Comparison of ENCODE assay signal across 10 cellular contexts in the genomic region with DNA sequence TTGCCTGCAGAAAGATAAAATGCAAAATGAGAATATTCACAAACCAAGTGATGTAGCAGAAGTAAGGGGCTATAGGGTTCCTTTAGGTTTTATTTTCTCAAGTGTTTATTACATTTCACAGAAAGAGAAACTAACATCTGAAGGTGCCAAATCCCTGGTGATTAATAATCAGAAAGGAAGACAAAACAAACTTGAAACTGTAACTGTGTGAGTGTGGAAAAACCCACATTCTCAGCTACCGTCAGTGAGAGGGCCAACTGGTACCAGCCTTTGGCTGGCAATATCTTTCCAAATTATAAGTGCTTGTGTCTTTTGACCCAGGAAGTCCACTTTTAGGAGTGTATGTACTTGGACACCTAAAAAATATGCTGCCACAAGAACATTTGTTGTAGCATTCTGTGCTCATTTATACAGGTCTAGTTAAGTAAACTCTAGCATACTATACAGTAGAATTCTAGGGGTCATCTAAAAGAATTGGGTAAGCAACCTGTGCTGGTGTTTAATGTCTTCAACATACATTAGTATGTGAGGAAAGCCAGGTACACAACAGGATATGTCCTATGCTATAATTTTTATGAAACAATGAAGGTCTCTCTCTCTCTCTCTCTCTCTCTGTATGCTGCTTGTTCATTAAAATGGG. TPM values are rescaled to one million over a fixed set of nuclear protein-coding genes. Genes with fewer than 3 reads are reported as not detected.
A peak's percentile ranks its signal among the peaks of the same experiment; 100 is the strongest.
DNase-seq lines count a peak whose midpoint lies in the region; ATAC-seq, FAIRE-seq and TF ChIP-seq lines count a peak whose summit lies in the region.
"Had no signal": no experiment of that assay in that cellular context is flagged by ENCODE, and none has a peak within 500 bp of the region (broad histone marks: within the 10 kb centered on the region; RNA-seq: fewer than 3 reads in every experiment).

No MANE protein-coding gene starts in this region.

- H3K4me1 Mint-ChIP-seq in activated naive CD4-positive, alpha-beta T cell treated with anti-CD3 and anti-CD28 coated beads, Interleukin-2, amount 10 ng/mL, durations not matched to agents 7 days and 5 days = peaks cover 73% of the 10 kb centered on the region

- CTCF ChIA-PET in activated naive CD4-positive, alpha-beta T cell treated with anti-CD3 and anti-CD28 coated beads, Interleukin-2, amount 10 ng/mL, durations not matched to agents 7 days and 5 days (lab: Charles Lee) = interaction anchor here (1.5 to 7.0 kb wide), 2 partner anchors 8 to 14 kb away, joined by 3 to 53 read pairs; no protein-coding TSS in a partner anchor

- FAIRE-seq in GM18507 (lab: Jason Lieb, UNC) (peak; percentile 79), pancreas (lab: Jason Lieb, UNC) (no peak)

- H3K4me3 Mint-ChIP-seq in activated naive CD4-positive, alpha-beta T cell treated with anti-CD3 and anti-CD28 coated beads, Interleukin-2, amount 10 ng/mL, durations not matched to agents 7 days and 5 days = peak overlapping the region; percentile 5
- H3K4me3 Mint-ChIP-seq: activated B cell treated with CpG ODN at 0.5 μM for 24 hours had no signal

- TF ChIP-seq CTCF in pancreas (IDR thresholded peaks at IDR 0.05) = no peak

- H3K4me3 ChIP-seq in pancreas = no peak overlapping the region
- H3K4me3 ChIP-seq: heart right ventricle had no signal

- no peaks in the 10 kb centered on the region for H3K36me3 ChIP-seq in pancreas
- H3K36me3 ChIP-seq: heart right ventricle had no signal

- peaks cover 25% of the 10 kb centered on the region for H3K36me3 Mint-ChIP-seq in activated naive CD4-positive, alpha-beta T cell treated with anti-CD3 and anti-CD28 coated beads, Interleukin-2, amount 10 ng/mL, durations not matched to agents 7 days and 5 days

- H3K27ac ChIP-seq in pancreas = no peak overlapping the region

- H3K27ac Mint-ChIP-seq in activated naive CD4-positive, alpha-beta T cell treated with anti-CD3 and anti-CD28 coated beads, Interleukin-2, amount 10 ng/mL, durations not matched to agents 7 days and 5 days = peak overlapping the region; percentile 68
- H3K27ac Mint-ChIP-seq: activated B cell treated with CpG ODN at 0.5 μM for 24 hours had no signal

- intact Hi-C loops in pancreas (cut with DNase I) = no loop called here

- H3K27me3 ChIP-seq in pancreas = no peaks in the 10 kb centered on the region
- H3K27me3 ChIP-seq: heart right ventricle had no signal

- no peaks in the 10 kb centered on the region for H3K9me3 Mint-ChIP-seq in activated naive CD4-positive, alpha-beta T cell treated with anti-CD3 and anti-CD28 coated beads, Interleukin-2, amount 10 ng/mL, durations not matched to agents 7 days and 5 days
- H3K9me3 Mint-ChIP-seq: activated B cell treated with CpG ODN at 0.5 μM for 24 hours had no signal

- ATAC-seq in GM19468 (IDR thresholded peaks at IDR 0.05; ENCODE audit: extremely low read depth, unreplicated experiment) = peak; percentile 74
- peak; percentile 60 for ATAC-seq in HG03103 (IDR thresholded peaks at IDR 0.05; ENCODE audit: low read depth, unreplicated experiment)
- ATAC-seq in pancreas = no peak
- ATAC-seq: heart right ventricle had no signal

- H3K9me3 ChIP-seq in pancreas = no peaks in the 10 kb centered on the region
- H3K9me3 ChIP-seq: heart right ventricle had no signal

- 8 to 13% methylated on average over 1 of the region's 1 CpG for WGBS in pancreas, 2 donors

- no peaks in the 10 kb centered on the region for H3K4me1 ChIP-seq in pancreas

- peaks cover 25% of the 10 kb centered on the region for H3K27me3 Mint-ChIP-seq in activated naive CD4-positive, alpha-beta T cell treated with anti-CD3 and anti-CD28 coated beads, Interleukin-2, amount 10 ng/mL, durations not matched to agents 7 days and 5 days
- H3K27me3 Mint-ChIP-seq: activated B cell treated with CpG ODN at 0.5 μM for 24 hours had no signal

- DNase-seq in GM18507 (ENCODE audit: extremely low spot score, insufficient read length, low read depth) (no peak), pancreas (no peak), NCI-H345 treated with DMSO at 0.1 percent for 48 hours (lab: John Stamatoyannopoulos, UW; ENCODE audit: unreplicated experiment) (no peak), NOMO-1 (lab: John Stamatoyannopoulos, UW; ENCODE audit: unreplicated experiment in 2 of 2) (no peak), DMS79 treated with DMSO at 0.1 percent for 48 hours (lab: John Stamatoyannopoulos, UW) (no peak)
- peak; percentile 39 for DNase-seq in activated naive CD4-positive, alpha-beta T cell treated with anti-CD3 and anti-CD28 coated beads, Interleukin-2, amount 10 ng/mL, durations not matched to agents 7 days and 5 days
- DNase-seq: activated B cell treated with CpG ODN at 0.5 μM for 24 hours, heart right ventricle had no signal

RNA-seq across cellular contexts. Expression of gene CD38, which starts 6.6 kb away (rescaled TPM):
- total RNA-seq in pancreas = 1 to 10 TPM in 1 of 6 donors, under 1 TPM in 5; 0.12 to 1.6 (median 0.44) TPM
- under 1 TPM; 0.23 to 0.56 TPM for polyA plus RNA-seq in pancreas

Comparison
In these comparisons a context has a peak if more than half of its experiments do, and no peak if none do; other contexts are left out.
1. ATAC-seq: peak in GM19468 (single experiment) and HG03103 (single experiment); none in pancreas (0 of 4).